ENCODE assay signal across 16 cellular contexts in the genomic region with DNA sequence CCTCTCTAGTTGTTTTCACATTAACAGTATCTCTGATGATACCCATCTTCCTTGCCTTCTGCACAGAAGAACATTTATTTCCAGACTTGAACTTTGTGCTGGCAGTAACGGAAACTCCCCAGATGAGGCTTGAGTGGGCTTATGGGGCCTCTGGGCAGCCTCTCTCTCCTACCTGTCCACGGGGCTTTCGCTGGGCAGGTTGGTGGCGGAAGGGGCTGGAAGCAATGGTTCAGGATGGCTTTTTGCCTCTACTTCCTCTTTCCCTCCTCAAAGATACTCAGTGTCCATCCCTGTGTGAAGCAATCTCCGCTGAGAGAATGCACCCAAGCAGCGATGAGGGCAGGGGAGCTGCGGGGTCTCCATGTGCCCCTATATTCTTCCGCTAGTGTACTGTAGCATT.
DNase-seq lines count a peak whose midpoint lies in the region; ATAC-seq and TF ChIP-seq lines count a peak whose summit lies in the region.
"Had no signal": no experiment of that assay in that cellular context is flagged by ENCODE, and none has a peak within 500 bp of the region (broad histone marks: within the 10 kb centered on the region; RNA-seq: fewer than 3 reads in every experiment).

No MANE protein-coding gene starts in this region.

- POLR2A ChIA-PET in CD8-positive, alpha-beta T cell (lab: Charles Lee) = no interaction called here

- no peaks in the 10 kb centered on the region for H3K36me3 Mint-ChIP-seq in CD8-positive, alpha-beta T cell

- H3K27ac ChIP-seq in VCaP = peak overlapping the region; percentile 50; the same call in 1 of the 2 replicates
- H3K27ac ChIP-seq in CD8-positive, alpha-beta T cell (ENCODE audit: low read depth, low read length) = no peak overlapping the region

- H3K4me1 ChIP-seq in CD8-positive, alpha-beta T cell (ENCODE audit: insufficient read depth, low read length) = no peaks in the 10 kb centered on the region
- H3K4me1 ChIP-seq: BE2C, HAP-1 had no signal

- no peak overlapping the region for H3K4me3 Mint-ChIP-seq in CD8-positive, alpha-beta T cell
- H3K4me3 Mint-ChIP-seq: CD4-positive, alpha-beta T cell had no signal

- no peak overlapping the region for H3K4me3 ChIP-seq in CD8-positive, alpha-beta T cell (ENCODE audit: low read depth, low read length)
- H3K4me3 ChIP-seq: HAP-1 had no signal

- H3K27me3 ChIP-seq in CD8-positive, alpha-beta T cell (ENCODE audit: insufficient read depth, low read length) = no peaks in the 10 kb centered on the region
- H3K27me3 ChIP-seq: BE2C had no signal

- ATAC-seq in GM19351 (IDR thresholded peaks at IDR 0.05; ENCODE audit: unreplicated experiment) (peak; percentile 13), HG03442 (IDR thresholded peaks at IDR 0.05; ENCODE audit: unreplicated experiment) (peak; percentile 8), omental fat pad (ENCODE audit: low FRiP score) (peak; percentile 48), GM21360 (IDR thresholded peaks at IDR 0.05; ENCODE audit: unreplicated experiment) (no peak)
- ATAC-seq in CD8-positive, alpha-beta T cell = no peak

- no peaks in the 10 kb centered on the region for H3K9me3 ChIP-seq in CD8-positive, alpha-beta T cell (ENCODE audit: low read length)
- H3K9me3 ChIP-seq: BE2C, HAP-1 had no signal

- DNase-seq in omental fat pad (ENCODE audit: low spot score) (no peak), NCI-H2029 (lab: John Stamatoyannopoulos, UW) (no peak), T-helper 9 cell (no peak)
- DNase-seq in CD8-positive, alpha-beta T cell = no peak
- DNase-seq: ACHN; BE2C; C1 segment of cervical spinal cord; CD4-positive, alpha-beta T cell; DMS153; DMS79; GDM1 had no signal

- intact Hi-C loops in CD8-positive, alpha-beta T cell (cut with DNase I, micrococcal nuclease) = no loop called here

- CTCF ChIA-PET in CD8-positive, alpha-beta T cell (lab: Charles Lee) = no interaction called here

- no peaks in the 10 kb centered on the region for H3K36me3 ChIP-seq in CD8-positive, alpha-beta T cell (ENCODE audit: insufficient read depth, low read length)
- H3K36me3 ChIP-seq: BE2C, HAP-1 had no signal

- peaks cover 16% of the 10 kb centered on the region for H3K9me3 Mint-ChIP-seq in CD8-positive, alpha-beta T cell

- TF ChIP-seq CTCF in VCaP (conservative IDR thresholded peaks at IDR 0.05) (no peak), omental fat pad (IDR thresholded peaks at IDR 0.05) (no peak)
- no peak for TF ChIP-seq CTCF in CD8-positive, alpha-beta T cell (IDR thresholded peaks at IDR 0.05)

- H3K27ac Mint-ChIP-seq in CD8-positive, alpha-beta T cell = no peak overlapping the region
- H3K27ac Mint-ChIP-seq: CD4-positive, alpha-beta T cell had no signal

- H3K27me3 Mint-ChIP-seq in CD8-positive, alpha-beta T cell (ENCODE audit: low read depth) = peaks cover 7% of the 10 kb centered on the region

- H3K4me1 Mint-ChIP-seq in CD8-positive, alpha-beta T cell (ENCODE audit: low read depth) = no peaks in the 10 kb centered on the region

Comparison
In these comparisons a context has a peak if more than half of its experiments do, and no peak if none do; other contexts are left out.
1. ATAC-seq: peak in GM19351 (single experiment), HG03442 (single experiment) and omental fat pad (single experiment); none in GM21360 (single experiment) and CD8-positive, alpha-beta T cell (single experiment).